ENCODE assay signal across 24 cellular contexts in genomic region chr5:172790496-172790889, GRCh38. TPM values are rescaled to one million over a fixed set of nuclear protein-coding genes. Genes with fewer than 3 reads are reported as not detected.
A peak's percentile ranks its signal among the peaks of the same experiment; 100 is the strongest.
DNase-seq lines count a peak whose midpoint lies in the region; TF ChIP-seq lines count a peak whose summit lies in the region.
"Had no signal": no experiment of that assay in that cellular context is flagged by ENCODE, and none has a peak within 500 bp of the region (broad histone marks: within the 10 kb centered on the region; RNA-seq: fewer than 3 reads in every experiment).

No MANE protein-coding gene starts in this region.

- peaks cover 99% of the 10 kb centered on the region for H3K4me1 ChIP-seq in BLaER1
- peaks cover 24 to 48% of the 10 kb centered on the region in 2 donors for H3K4me1 ChIP-seq in adrenal gland (replicated peaks in 1 of 2)
- peaks cover 11 to 45% of the 10 kb centered on the region in 2 donors for H3K4me1 ChIP-seq in thyroid gland
- no peaks in the 10 kb centered on the region for H3K4me1 ChIP-seq in CD8-positive, alpha-beta memory T cell (ENCODE audit: insufficient read depth, low read length)
- H3K4me1 ChIP-seq: HAP-1 had no signal

- POLR2A ChIA-PET in CD8-positive, alpha-beta memory T cell (lab: Charles Lee): interaction anchor here (1.0 kb wide), 1 partner anchor 19 kb away, joined by 4 read pairs; the partner anchor contains the start of gene DUSP1

- H3K4me3 ChIP-seq in BLaER1 (no peak overlapping the region; the same call in 1 of the 2 replicates), adrenal gland (no peak overlapping the region), thyroid gland (replicated peaks in 1 of 3) (no peak overlapping the region), WERI-Rb-1 (ENCODE audit: low read depth, low read length) (no peak overlapping the region)
- H3K4me3 ChIP-seq in CD8-positive, alpha-beta memory T cell (ENCODE audit: low read length): no peak overlapping the region
- H3K4me3 ChIP-seq: HAP-1 had no signal

- TF ChIP-seq CTCF in adrenal gland (IDR thresholded peaks at IDR 0.05) (no peak), nephron (IDR thresholded peaks at IDR 0.05; ENCODE audit: unreplicated experiment in 3 of 3) (no peak), thyroid gland (IDR thresholded peaks at IDR 0.05) (no peak), WERI-Rb-1 (IDR thresholded peaks at IDR 0.05; ENCODE audit: low read depth, low read length) (no peak)

- H3K27me3 ChIP-seq in BLaER1: no peaks in the 10 kb centered on the region
- H3K27me3 ChIP-seq in adrenal gland: no peaks in the 10 kb centered on the region
- H3K27me3 ChIP-seq in thyroid gland: no peaks in the 10 kb centered on the region
- H3K27me3 ChIP-seq in WERI-Rb-1 (ENCODE audit: insufficient read depth, low read depth, severe bottlenecking): no peaks in the 10 kb centered on the region
- no peaks in the 10 kb centered on the region for H3K27me3 ChIP-seq in CD8-positive, alpha-beta memory T cell (ENCODE audit: insufficient read depth, low read length, poor library complexity, severe bottlenecking)

- H3K27me3 Mint-ChIP-seq in nephron (ENCODE audit: low read depth): no peaks in the 10 kb centered on the region
- no peaks in the 10 kb centered on the region for H3K27me3 Mint-ChIP-seq in CD8-positive, alpha-beta memory T cell
- H3K27me3 Mint-ChIP-seq: activated CD8-positive, alpha-beta memory T cell treated with anti-CD3 and anti-CD28 coated beads, Interleukin-2, amount 10 ng/mL, durations not matched to agents 7 days and 5 days; stimulated activated memory B cell treated with anti-CD40 and anti-IgM and Interleukin-4, amounts not matched to agents 10 μg/mL and 1 μg/mL and 100 μg/mL, for 72 hours had no signal

- peak overlapping the region; percentile 80 for H3K9ac ChIP-seq in BLaER1

- CTCF ChIA-PET in CD8-positive, alpha-beta memory T cell (lab: Charles Lee): interaction anchor here (1.4 kb wide), 1 partner anchor 18 kb away, joined by 4 read pairs; no protein-coding TSS in a partner anchor

- H3K36me3 ChIP-seq in BLaER1 (no peaks in the 10 kb centered on the region), adrenal gland (replicated peaks in 1 of 2) (no peaks in the 10 kb centered on the region), thyroid gland (no peaks in the 10 kb centered on the region), WERI-Rb-1 (no peaks in the 10 kb centered on the region)
- no peaks in the 10 kb centered on the region for H3K36me3 ChIP-seq in CD8-positive, alpha-beta memory T cell (ENCODE audit: insufficient read depth, low read length)
- H3K36me3 ChIP-seq: HAP-1 had no signal

- H3K9me3 Mint-ChIP-seq in nephron: no peaks in the 10 kb centered on the region
- no peaks in the 10 kb centered on the region for H3K9me3 Mint-ChIP-seq in CD8-positive, alpha-beta memory T cell
- H3K9me3 Mint-ChIP-seq: activated naive CD4-positive, alpha-beta T cell treated with anti-CD3 and anti-CD28 coated beads, Interleukin-2, amount 10 ng/mL, durations not matched to agents 7 days and 5 days; activated T-cell treated with anti-CD3 and anti-CD28 coated beads, Interleukin-2, amount 50 U/mL, for 72 hours; T-helper 2 cell treated with Interferon-gamma antibody and Interleukin-4, amounts not matched to agents 5 μg/mL and 100 μg/mL, for 36 hours had no signal

- H3K27ac ChIP-seq in BLaER1 (peak overlapping the region; percentile 97), adrenal gland (peak overlapping the region in 4 of 5 donors; percentile 86 to 95 (median 92)), thyroid gland (peak overlapping the region in 2 of 3 donors; percentile 69 to 76), WERI-Rb-1 (no peak overlapping the region)
- no peak overlapping the region for H3K27ac ChIP-seq in CD8-positive, alpha-beta memory T cell (ENCODE audit: low read depth, low read length)
- H3K27ac ChIP-seq: HL-60 had no signal

- no peaks in the 10 kb centered on the region for H4K20me1 ChIP-seq in BLaER1

- H3K4me1 Mint-ChIP-seq in nephron: peaks cover 32% of the 10 kb centered on the region
- H3K4me1 Mint-ChIP-seq in CD8-positive, alpha-beta memory T cell: peaks cover 0 to 4% (median 1%) of the 10 kb centered on the region in 3 donors
- H3K4me1 Mint-ChIP-seq: activated naive CD4-positive, alpha-beta T cell treated with anti-CD3 and anti-CD28 coated beads, Interleukin-2, amount 10 ng/mL, durations not matched to agents 7 days and 5 days had no signal

- intact Hi-C loops in adrenal gland (cut with DNase I) (no loop called here), thyroid gland (cut with DNase I) (no loop called here)

- H3K36me3 Mint-ChIP-seq in nephron (ENCODE audit: low read depth): no peaks in the 10 kb centered on the region
- no peaks in the 10 kb centered on the region for H3K36me3 Mint-ChIP-seq in CD8-positive, alpha-beta memory T cell
- H3K36me3 Mint-ChIP-seq: activated CD8-positive, alpha-beta memory T cell treated with anti-CD3 and anti-CD28 coated beads, Interleukin-2, amount 10 ng/mL, durations not matched to agents 7 days and 5 days; activated naive CD4-positive, alpha-beta T cell treated with anti-CD3 and anti-CD28 coated beads, Interleukin-2, amount 10 ng/mL, durations not matched to agents 7 days and 5 days had no signal

- DNase-seq in adrenal gland: peak in 1 of 7 donors; percentile 41
- DNase-seq in thyroid gland: no peak
- DNase-seq in WERI-Rb-1: no peak
- no peak for DNase-seq in NCI-H1436 (lab: John Stamatoyannopoulos, UW)
- no peak for DNase-seq in hypothalamus (lab: John Stamatoyannopoulos, UW)
- no peak for DNase-seq in CD8-positive, alpha-beta memory T cell
- DNase-seq: activated CD4-positive, alpha-beta T cell treated with anti-CD3 and anti-CD28 coated beads, Interleukin-2, amount 50 U/mL, for 1 hour; activated CD8-positive, alpha-beta memory T cell treated with anti-CD3 and anti-CD28 coated beads, Interleukin-2, amount 10 ng/mL, durations not matched to agents 7 days and 5 days; activated naive CD4-positive, alpha-beta T cell treated with anti-CD3 and anti-CD28 coated beads, Interleukin-2, amount 10 ng/mL, durations not matched to agents 7 days and 5 days; activated T-cell treated with anti-CD3 and anti-CD28 coated beads, Interleukin-2, amount 50 U/mL, for 72 hours; aorta; NCI-H1092; NCI-H1930; NCI-H2227 treated with DMSO at 0.1 percent for 48 hours; NCI-H748 treated with DMSO at 0.1 percent for 48 hours; stimulated activated CD4-positive, alpha-beta T cell treated with anti-CD3 and anti-CD28 coated beads, Interleukin-4, amount 100 ng/mL, for 1 hour; trophoblast cell had no signal

- TF ChIP-seq POLR2A in adrenal gland (IDR thresholded peaks at IDR 0.05) (no peak), thyroid gland (IDR thresholded peaks at IDR 0.05) (no peak)

- peak overlapping the region; percentile 15 to 62 (median 51) for H3K27ac Mint-ChIP-seq in nephron
- peak overlapping the region in 1 of 8 donors; percentile 63 for H3K27ac Mint-ChIP-seq in CD8-positive, alpha-beta memory T cell
- H3K27ac Mint-ChIP-seq: activated CD8-positive, alpha-beta memory T cell treated with anti-CD3 and anti-CD28 coated beads, Interleukin-2, amount 10 ng/mL, durations not matched to agents 7 days and 5 days; activated naive CD4-positive, alpha-beta T cell treated with anti-CD3 and anti-CD28 coated beads, Interleukin-2, amount 10 ng/mL, durations not matched to agents 7 days and 5 days; activated T-cell treated with anti-CD3 and anti-CD28 coated beads, Interleukin-2, amount 50 U/mL, for 72 hours; stimulated activated memory B cell treated with anti-CD40 and anti-IgM and Interleukin-4, amounts not matched to agents 10 μg/mL and 1 μg/mL and 100 μg/mL, for 72 hours; T-helper 2 cell treated with Interferon-gamma antibody and Interleukin-4, amounts not matched to agents 5 μg/mL and 100 μg/mL, for 36 hours had no signal

- H3K9me3 ChIP-seq in BLaER1: no peaks in the 10 kb centered on the region
- H3K9me3 ChIP-seq in adrenal gland (replicated peaks in 1 of 3): no peaks in the 10 kb centered on the region
- no peaks in the 10 kb centered on the region for H3K9me3 ChIP-seq in thyroid gland
- H3K9me3 ChIP-seq in WERI-Rb-1 (ENCODE audit: severe bottlenecking): no peaks in the 10 kb centered on the region
- H3K9me3 ChIP-seq in CD8-positive, alpha-beta memory T cell (ENCODE audit: low read length): no peaks in the 10 kb centered on the region
- H3K9me3 ChIP-seq: HAP-1 had no signal

- no peak overlapping the region for H3K4me3 Mint-ChIP-seq in nephron
- no peak overlapping the region for H3K4me3 Mint-ChIP-seq in CD8-positive, alpha-beta memory T cell
- H3K4me3 Mint-ChIP-seq: activated CD8-positive, alpha-beta memory T cell treated with anti-CD3 and anti-CD28 coated beads, Interleukin-2, amount 10 ng/mL, durations not matched to agents 7 days and 5 days; activated naive CD4-positive, alpha-beta T cell treated with anti-CD3 and anti-CD28 coated beads, Interleukin-2, amount 10 ng/mL, durations not matched to agents 7 days and 5 days; activated T-cell treated with anti-CD3 and anti-CD28 coated beads, Interleukin-2, amount 50 U/mL, for 72 hours; CD14-positive monocyte; stimulated activated memory B cell treated with anti-CD40 and anti-IgM and Interleukin-4, amounts not matched to agents 10 μg/mL and 1 μg/mL and 100 μg/mL, for 72 hours; T-helper 2 cell treated with Interferon-gamma antibody and Interleukin-4, amounts not matched to agents 5 μg/mL and 100 μg/mL, for 36 hours had no signal

- peak overlapping the region; percentile 90 for H3K4me2 ChIP-seq in BLaER1

- WGBS in adrenal gland, 4 donors: 72 to 78% (median 76%) methylated on average over 5 of the region's 5 CpGs
- 66 to 71% methylated on average over 5 of the region's 5 CpGs for WGBS in thyroid gland, 2 donors

RNA-seq across cellular contexts. Expression of gene DUSP1, which starts 19.5 kb away (rescaled TPM):
- 100 to 1,000 TPM in 7 of 8 donors, 10 to 100 TPM in 1; 60.5 to 603 (median 339) TPM for total RNA-seq in adrenal gland
- 100 to 1,000 TPM in 1 of 3 donors, 10 to 100 TPM in 2; 59.5 to 107 (median 77.1) TPM for polyA plus RNA-seq in adrenal gland
- total RNA-seq in thyroid gland: 1,000 to 10,000 TPM in 1 of 4 donors, 100 to 1,000 TPM in 3; 613 to 1,025 (median 690) TPM
- 10 to 100 TPM in 1 of 2 experiments, 1 to 10 TPM in 1; 9.4 to 10.9 TPM for total RNA-seq in CD8-positive, alpha-beta memory T cell
- polyA plus RNA-seq in CD8-positive, alpha-beta memory T cell: 1,007 TPM

RNA-seq across cellular contexts. Expression of gene ERGIC1, which starts 43.6 kb away (rescaled TPM):
- total RNA-seq in adrenal gland (100 to 1,000 TPM; 108 to 410 (median 254) TPM), thyroid gland (100 to 1,000 TPM; 156 to 214 (median 175) TPM)
- polyA plus RNA-seq in adrenal gland: 100 to 1,000 TPM in 2 of 3 donors, 10 to 100 TPM in 1; 71.9 to 450 (median 103) TPM
- 10 to 100 TPM; 39.7 to 39.9 TPM for total RNA-seq in CD8-positive, alpha-beta memory T cell
- polyA plus RNA-seq in CD8-positive, alpha-beta memory T cell: 25.9 TPM

Comparison
In these comparisons a context has a peak if more than half of its experiments do, and no peak if none do; other contexts are left out.
1. H3K27ac ChIP-seq: peak in BLaER1 (single experiment), adrenal gland (4 of 5) and thyroid gland (2 of 3); none in WERI-Rb-1 (single experiment) and CD8-positive, alpha-beta memory T cell (single experiment).
2. RNA of gene DUSP1, which starts 19.5 kb away (total RNA-seq): 613 to 1,025 TPM in thyroid gland and 60.5 to 603 TPM in adrenal gland; 9.4 to 10.9 TPM in CD8-positive, alpha-beta memory T cell; every median in the first group is over 4 times any median in the second.